ENCODE assay signal across 11 cellular contexts in genomic region chr14:67719385-67719784, GRCh38. TPM values are rescaled to one million over a fixed set of nuclear protein-coding genes. Genes with fewer than 3 reads are reported as not detected.
"Had no signal": no experiment of that assay in that cellular context is flagged by ENCODE, and none has a peak within 500 bp of the region (broad histone marks: within the 10 kb centered on the region; RNA-seq: fewer than 3 reads in every experiment).

No MANE protein-coding gene starts in this region.

RNA-seq across cellular contexts. Expression of gene RDH12, which starts 17.7 kb away (rescaled TPM):
- total RNA-seq: OCI-LY7, PC-3, PC-9, Peyer's patch, Right ventricle myocardium inferior, Right ventricle myocardium superior, RPMI7951, SJCRH30, SJSA1, T-cell had no signal
- polyA plus RNA-seq: SK-N-SH had no signal
